In genomic region chr14:99676657-99677056, GRCh38 we compare ENCODE assay signal across 21 cellular contexts. TPM values are rescaled to one million over a fixed set of nuclear protein-coding genes. Genes with fewer than 3 reads are reported as not detected.
DNase-seq lines count a peak whose midpoint lies in the region; ATAC-seq, FAIRE-seq and TF ChIP-seq lines count a peak whose summit lies in the region.
"Had no signal": no experiment of that assay in that cellular context is flagged by ENCODE, and none has a peak within 500 bp of the region (broad histone marks: within the 10 kb centered on the region; RNA-seq: fewer than 3 reads in every experiment).

No MANE protein-coding gene starts in this region.

- BruUV-seq in K562 (replicated peaks; lab: Mats Ljungman, UMichigan) = no TSS peak

- no peak overlapping the region for H3K9ac ChIP-seq in K562 (ENCODE audit: insufficient read depth in 1 of 2, low read depth in 2 of 2, low read length in 2 of 2)
- no peak overlapping the region for H3K9ac ChIP-seq in Karpas-422 (ENCODE audit: low read length)

- H3K27me3 ChIP-seq in K562 (ENCODE audit: control insufficient read depth in 2 of 2, insufficient read depth in 2 of 2, low read length in 2 of 2) = peaks cover 0 to 38% of the 10 kb centered on the region in 2 experiments; a peak in 3 of 5 replicates
- H3K27me3 ChIP-seq in Karpas-422 (ENCODE audit: low read length) = no peaks in the 10 kb centered on the region
- peaks cover 25% of the 10 kb centered on the region for H3K27me3 ChIP-seq in foreskin keratinocyte

- H3K4me1 ChIP-seq in K562 (replicated peaks in 1 of 2; ENCODE audit: control insufficient read depth in 2 of 2, insufficient read depth in 2 of 2, low read length in 2 of 2) (peaks cover 0 to 8% of the 10 kb centered on the region in 2 experiments; a peak in 3 of 5 replicates), Karpas-422 (ENCODE audit: low read length) (no peaks in the 10 kb centered on the region), foreskin keratinocyte (no peaks in the 10 kb centered on the region)

- no peaks in the 10 kb centered on the region for H3K9me2 ChIP-seq in Karpas-422 (replicated peaks; ENCODE audit: insufficient read depth, low read length)

- H3K79me2 ChIP-seq in K562 (ENCODE audit: control insufficient read depth, insufficient read depth, low read length) (no peaks in the 10 kb centered on the region), Karpas-422 (ENCODE audit: low read length) (no peaks in the 10 kb centered on the region)

- in situ Hi-C loops in K562 (cut with MboI) = no loop called here

- CTCF ChIA-PET in K562 (lab: Yijun Ruan, JAX; ENCODE audit: low intra/inter-chr PET ratio) = no interaction called here

- no peak for TF ChIP-seq RAD21 in K562 (CRISPR knock-in tag; conservative IDR thresholded peaks at IDR 0.05 in 1 of 2, IDR thresholded peaks at IDR 0.05 in 1 of 2)

- H3K27ac ChIP-seq in K562 (ENCODE audit: extremely low read depth, low read depth, low read length) (no peak overlapping the region), Karpas-422 (ENCODE audit: low read length) (no peak overlapping the region), foreskin keratinocyte (no peak overlapping the region)
- H3K27ac ChIP-seq: esophagus muscularis mucosa, RWPE1 had no signal

- no peak for TF ChIP-seq POLR2A in K562 (conservative IDR thresholded peaks at IDR 0.05)

- TF ChIP-seq CTCF in K562 (IDR thresholded peaks at IDR 0.05 in 2 of 3, conservative IDR thresholded peaks at IDR 0.05 in 1 of 3; ENCODE audit: insufficient read depth in 2 of 3, low read depth in 1 of 3, low read length in 3 of 3) = no peak
- no peak for TF ChIP-seq CTCF in foreskin keratinocyte (conservative IDR thresholded peaks at IDR 0.05)

- intact Hi-C loops in K562 (cut with micrococcal nuclease) (no loop called here), sciatic nerve (cut with DNase I) (no loop called here)

- FAIRE-seq in K562 (lab: Jason Lieb, UNC) = no peak

- no peaks in the 10 kb centered on the region for H3K36me3 ChIP-seq in K562 (ENCODE audit: control insufficient read depth, insufficient read depth, low read length)
- H3K36me3 ChIP-seq in Karpas-422 (ENCODE audit: insufficient read depth, low read length) = no peaks in the 10 kb centered on the region
- H3K36me3 ChIP-seq: HAP-1, sigmoid colon had no signal

- H3K4me2 ChIP-seq in K562 (ENCODE audit: insufficient read depth, low read length) (no peak overlapping the region), Karpas-422 (ENCODE audit: low read depth, low read length, poor library complexity, severe bottlenecking) (no peak overlapping the region)

- H3K9me3 ChIP-seq in K562 (replicated peaks; ENCODE audit: control insufficient read depth, insufficient read depth, low read depth, low read length) (no peaks in the 10 kb centered on the region; the same call in 1 of the 2 replicates), Karpas-422 (ENCODE audit: low read length) (peaks cover 4% of the 10 kb centered on the region; the same call in 1 of the 2 replicates)

- ATAC-seq in K562 = no peak
- ATAC-seq in sciatic nerve = no peak
- ATAC-seq in HG03520 (IDR thresholded peaks at IDR 0.05; ENCODE audit: unreplicated experiment) = no peak
- no peak for ATAC-seq in foreskin keratinocyte
- ATAC-seq: naive thymus-derived CD8-positive, alpha-beta T cell had no signal

- H4K20me1 ChIP-seq in K562 (replicated peaks; ENCODE audit: control insufficient read depth, insufficient read depth, low read length) (no peaks in the 10 kb centered on the region), Karpas-422 (ENCODE audit: insufficient read depth, low read depth, low read length) (no peaks in the 10 kb centered on the region)

- WGBS in K562 (ENCODE audit: insufficient coverage, low coverage, missing lambda C conversion rate) = 5% methylated on average over 3 of the region's 8 CpGs

- H3K4me3 ChIP-seq in K562 (no peak overlapping the region), Karpas-422 (ENCODE audit: low read length) (no peak overlapping the region)
- H3K4me3 ChIP-seq: esophagus muscularis mucosa, HAP-1, sigmoid colon had no signal

- POLR2A ChIA-PET in K562 (lab: Yijun Ruan, JAX) = no interaction called here

- no peak for TF ChIP-seq EP300 in K562 (IDR thresholded peaks at IDR 0.05; ENCODE audit: low read length)

- no peaks in the 10 kb centered on the region for H3K9me1 ChIP-seq in K562 (ENCODE audit: control insufficient read depth, insufficient read depth, low read length)

- no peak overlapping the region for H2AFZ ChIP-seq in K562 (ENCODE audit: low read depth, low read length)
- H2AFZ ChIP-seq in Karpas-422 (ENCODE audit: low read length) = no peak overlapping the region

- DNase-seq in activated effector memory CD4-positive, alpha-beta T cell treated with Interleukin-2 at 50 U/mL for 16 hours = peak; percentile 38
- no peak for DNase-seq in activated effector memory CD4-positive, alpha-beta T cell treated with anti-CD3 and anti-CD28 coated beads, Interleukin-2, amount 50 U/mL, for 16 hours
- DNase-seq in HuH-7.5 (ENCODE audit: low spot score) (peak; percentile 7), K562 (ENCODE audit: extremely low read depth in 1 of 4, low spot score in 3 of 4) (no peak), sciatic nerve (ENCODE audit: low spot score) (peak; percentile 57), Karpas-422 (no peak), foreskin keratinocyte (no peak)
- DNase-seq: ACHN; activated B cell treated with CpG ODN at 0.5 μM for 24 hours; activated naive CD8-positive, alpha-beta T cell treated with anti-CD3 and anti-CD28 coated beads for 36 hours; activated T-cell treated with anti-CD3 and anti-CD28 coated beads, Interleukin-2, amount 50 U/mL, for 72 hours; DMS79 treated with DMSO at 0.1 percent for 48 hours; effector CD8-positive, alpha-beta T cell; MM.1S; NCI-H446 treated with DMSO at 0.1 percent for 48 hours had no signal

TF ChIP-seq in K562, 482 proteins besides CTCF, POLR2A, EP300 and RAD21:
- TF ChIP-seq NFIC (IDR thresholded peaks at IDR 0.05) = peak; percentile 84
- TF ChIP-seq ZKSCAN1 (IDR thresholded peaks at IDR 0.05; ENCODE audit: low read depth, low read length) = peak; percentile 72; the same call in 1 of the 2 replicates
- TF ChIP-seq TAF15 (IDR thresholded peaks at IDR 0.05; ENCODE audit: low read depth, low read length) = no peak

RNA-seq across cellular contexts. Expression of gene CYP46A1, which starts 7.4 kb away (rescaled TPM):
- not detected in 2 replicates for total RNA-seq in K562 (2011; cell fraction: chromatin; rRNA removed; ENCODE audit: low replicate concordance)
- not detected in 2 replicates for total RNA-seq in K562 (2011; cell fraction: nucleolus; rRNA removed)
- total RNA-seq in K562 (2011; cell fraction: nucleoplasm; rRNA removed) = not detected in 2 replicates
- total RNA-seq in K562 (2014; rRNA removed) = not detected in 2 replicates
- total RNA-seq in K562 (2014; rRNA removed; fragmentation: Illumina TruSeq; extraction: Trizol) = not detected in 2 replicates
- not detected in 2 replicates for total RNA-seq in K562 (2015; rRNA removed; fragmentation: Illumina TruSeq; extraction: Trizol)
- not detected in 2 replicates for total RNA-seq in K562 (2021)
- not detected in 2 replicates for polyA plus RNA-seq in K562 (2011; rRNA removed)
- polyA plus RNA-seq in K562 (2011; cell fraction: cytosol; rRNA removed) = not detected in 2 replicates
- polyA plus RNA-seq in K562 (2011; cell fraction: nucleus; rRNA removed) = 0.04 and 0.06 TPM in 2 replicates
- polyA plus RNA-seq in K562 (2012) = not detected in 2 replicates
- polyA plus RNA-seq in K562 (2014; fragmentation: Illumina TruSeq; extraction: Trizol) = not detected in 2 replicates
- not detected for polyA plus RNA-seq in K562 (2014; fragmentation: Nextera tagmentation; extraction: Ambion mirVana)
- 0.05 TPM in 1 of 2 replicates, not detected in the other for polyA plus RNA-seq in K562 (2014; rRNA removed)
- polyA minus RNA-seq in K562 (2011; rRNA and poly(A)+ RNA removed) = not detected in 2 replicates
- not detected in 2 replicates for polyA minus RNA-seq in K562 (2011; cell fraction: cytosol; rRNA and poly(A)+ RNA removed)
- not detected in 2 replicates for polyA minus RNA-seq in K562 (2011; cell fraction: nucleus; rRNA and poly(A)+ RNA removed)
- total RNA-seq in sciatic nerve = 2.5 TPM
- 0.52 and 1.3 TPM in 2 replicates for total RNA-seq in Karpas-422 (2014; rRNA removed; shearing (Covaris generic); ENCODE audit: low replicate concordance)
- 0.04 TPM in 1 of 2 replicates, not detected in the other for total RNA-seq in foreskin keratinocyte
- 0.02 TPM in 1 of 2 replicates, not detected in the other for polyA plus RNA-seq in foreskin keratinocyte
- total RNA-seq: activated B cell treated with CpG ODN at 0.5 μM for 24 hours had no signal

RNA-seq across cellular contexts. Expression of gene HHIPL1, which starts 31.7 kb away (rescaled TPM):
- 0.12 TPM in 1 of 2 replicates, not detected in the other for total RNA-seq in K562 (2011; cell fraction: chromatin; rRNA removed; ENCODE audit: low replicate concordance)
- total RNA-seq in K562 (2011; cell fraction: nucleolus; rRNA removed) = not detected in 2 replicates
- total RNA-seq in K562 (2011; cell fraction: nucleoplasm; rRNA removed) = not detected in 2 replicates
- not detected in 2 replicates for total RNA-seq in K562 (2014; rRNA removed)
- total RNA-seq in K562 (2014; rRNA removed; fragmentation: Illumina TruSeq; extraction: Trizol) = not detected in 2 replicates
- not detected in 2 replicates for total RNA-seq in K562 (2015; rRNA removed; fragmentation: Illumina TruSeq; extraction: Trizol)
- not detected in 2 replicates for total RNA-seq in K562 (2021)
- polyA plus RNA-seq in K562 (2011; rRNA removed) = not detected in 2 replicates
- polyA plus RNA-seq in K562 (2011; cell fraction: cytosol; rRNA removed) = 0.03 TPM in 1 of 2 replicates, not detected in the other
- 0.01 TPM in 1 of 2 replicates, not detected in the other for polyA plus RNA-seq in K562 (2011; cell fraction: nucleus; rRNA removed)
- not detected in 2 replicates for polyA plus RNA-seq in K562 (2012)
- polyA plus RNA-seq in K562 (2014; fragmentation: Illumina TruSeq; extraction: Trizol) = not detected in 2 replicates
- not detected for polyA plus RNA-seq in K562 (2014; fragmentation: Nextera tagmentation; extraction: Ambion mirVana)
- not detected in 2 replicates for polyA plus RNA-seq in K562 (2014; rRNA removed)
- polyA minus RNA-seq in K562 (2011; rRNA and poly(A)+ RNA removed) = not detected in 2 replicates
- polyA minus RNA-seq in K562 (2011; cell fraction: cytosol; rRNA and poly(A)+ RNA removed) = not detected in 2 replicates
- polyA minus RNA-seq in K562 (2011; cell fraction: nucleus; rRNA and poly(A)+ RNA removed) = not detected in 2 replicates
- 4.2 TPM for total RNA-seq in sciatic nerve
- 0.07 TPM in 1 of 2 replicates, not detected in the other for total RNA-seq in Karpas-422 (2014; rRNA removed; shearing (Covaris generic); ENCODE audit: low replicate concordance)
- 0.46 and 0.71 TPM in 2 replicates for total RNA-seq in foreskin keratinocyte
- 0.45 and 0.58 TPM in 2 replicates for polyA plus RNA-seq in foreskin keratinocyte
- total RNA-seq: activated B cell treated with CpG ODN at 0.5 μM for 24 hours had no signal
- polyA plus RNA-seq: naive thymus-derived CD8-positive, alpha-beta T cell had no signal

Comparison
In these comparisons a context has a peak if more than half of its experiments do, and no peak if none do; other contexts are left out.
1. DNase-seq: peak in activated effector memory CD4-positive, alpha-beta T cell treated with Interleukin-2 at 50 U/mL for 16 hours (single experiment), HuH-7.5 (single experiment) and sciatic nerve (single experiment); none in activated effector memory CD4-positive, alpha-beta T cell treated with anti-CD3 and anti-CD28 coated beads, Interleukin-2, amount 50 U/mL, for 16 hours (single experiment), K562 (0 of 4), Karpas-422 (single experiment) and foreskin keratinocyte (0 of 2).